Comparison of ENCODE assay signal across 11 cellular contexts in the genomic region with DNA sequence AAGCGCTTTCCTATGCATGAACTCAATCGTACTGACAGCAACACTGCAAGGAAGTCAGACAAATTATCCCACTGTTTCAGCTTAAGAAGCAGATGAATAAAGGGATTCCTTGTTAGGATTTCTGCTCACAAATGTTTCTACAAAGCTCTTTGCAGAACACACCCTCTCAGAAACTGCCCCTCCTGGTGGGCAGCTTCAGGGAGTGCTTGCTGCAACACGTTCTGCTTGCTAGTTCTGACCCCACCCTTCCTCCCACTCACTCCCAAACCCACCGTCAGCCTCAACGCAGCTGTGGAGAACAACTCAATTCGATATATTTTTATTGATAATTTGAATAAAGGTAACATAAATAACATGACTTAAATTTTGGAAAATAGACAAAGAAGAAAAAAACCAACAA.
A peak's percentile ranks its signal among the peaks of the same experiment; 100 is the strongest.
DNase-seq lines count a peak whose midpoint lies in the region; ATAC-seq and TF ChIP-seq lines count a peak whose summit lies in the region.
"Had no signal": no experiment of that assay in that cellular context is flagged by ENCODE, and none has a peak within 500 bp of the region (broad histone marks: within the 10 kb centered on the region; RNA-seq: fewer than 3 reads in every experiment).

No MANE protein-coding gene starts in this region.

- H3K9me2 ChIP-seq in MM.1S (replicated peaks; ENCODE audit: insufficient read depth, low read length), result no peaks in the 10 kb centered on the region

- ATAC-seq in HG02981 (IDR thresholded peaks at IDR 0.05; ENCODE audit: unreplicated experiment), result no peak
- no peak for ATAC-seq in GM18873 (IDR thresholded peaks at IDR 0.05; ENCODE audit: low FRiP score, unreplicated experiment)
- ATAC-seq: left colon had no signal

- DNase-seq in NCI-H1436 (lab: John Stamatoyannopoulos, UW) (peak; percentile 12), NCI-H1436 treated with DMSO at 0.1 percent for 48 hours (lab: John Stamatoyannopoulos, UW) (no peak), MM.1S (no peak), choroid plexus epithelial cell (ENCODE audit: low read depth) (peak; percentile 70), neural progenitor cell (ENCODE audit: low spot score) (peak; percentile 78), NCI-H2107 treated with DMSO at 0.1 percent for 48 hours (lab: John Stamatoyannopoulos, UW; ENCODE audit: unreplicated experiment) (no peak)
- DNase-seq: activated CD4-positive, alpha-beta memory T cell treated with anti-CD3 and anti-CD28 coated beads, Interleukin-2, amount 10 ng/mL, durations not matched to agents 7 days and 5 days; left colon had no signal

- H3K4me3 Mint-ChIP-seq in neural progenitor cell, result no peak overlapping the region
- H3K4me3 Mint-ChIP-seq: activated CD4-positive, alpha-beta memory T cell treated with anti-CD3 and anti-CD28 coated beads, Interleukin-2, amount 10 ng/mL, durations not matched to agents 7 days and 5 days; stimulated activated naive CD8-positive, alpha-beta T cell treated with anti-CD3 and anti-CD28 coated beads, Interleukin-15, Interleukin-2, amounts not matched to agents 100 ng/mL and 50 ng/mL, for 24 hours had no signal

- H3K4me3 ChIP-seq in MM.1S (ENCODE audit: low read length) (no peak overlapping the region), choroid plexus epithelial cell (ENCODE audit: low read depth, low read length) (no peak overlapping the region), neural progenitor cell (no peak overlapping the region)

- H2AFZ ChIP-seq in MM.1S (ENCODE audit: low read length), result no peak overlapping the region
- no peak overlapping the region for H2AFZ ChIP-seq in neural progenitor cell (replicated peaks)

- H4K20me1 ChIP-seq in MM.1S (ENCODE audit: insufficient read depth, low read length) (no peaks in the 10 kb centered on the region), neural progenitor cell (ENCODE audit: low read depth) (no peaks in the 10 kb centered on the region)

- H3K27ac ChIP-seq in MM.1S (ENCODE audit: low read length) (no peak overlapping the region), neural progenitor cell (no peak overlapping the region)

- no peaks in the 10 kb centered on the region for H3K36me3 Mint-ChIP-seq in neural progenitor cell

- H3K4me1 ChIP-seq in MM.1S (ENCODE audit: low read length), result no peaks in the 10 kb centered on the region
- H3K4me1 ChIP-seq in neural progenitor cell, result peaks cover 3% of the 10 kb centered on the region

- H3K79me2 ChIP-seq in MM.1S (ENCODE audit: low read length) (no peaks in the 10 kb centered on the region), neural progenitor cell (ENCODE audit: low read depth) (no peaks in the 10 kb centered on the region)

- peaks cover 2% of the 10 kb centered on the region for H3K27me3 Mint-ChIP-seq in neural progenitor cell (ENCODE audit: insufficient read depth, low read depth)
- H3K27me3 Mint-ChIP-seq: activated CD4-positive, alpha-beta memory T cell treated with anti-CD3 and anti-CD28 coated beads, Interleukin-2, amount 10 ng/mL, durations not matched to agents 7 days and 5 days had no signal

- H3K9ac ChIP-seq in MM.1S (ENCODE audit: low read length) (no peak overlapping the region), neural progenitor cell (no peak overlapping the region)

- H3K27ac Mint-ChIP-seq in neural progenitor cell, result no peak overlapping the region
- H3K27ac Mint-ChIP-seq: activated CD4-positive, alpha-beta memory T cell treated with anti-CD3 and anti-CD28 coated beads, Interleukin-2, amount 10 ng/mL, durations not matched to agents 7 days and 5 days; stimulated activated naive CD8-positive, alpha-beta T cell treated with anti-CD3 and anti-CD28 coated beads, Interleukin-15, Interleukin-2, amounts not matched to agents 100 ng/mL and 50 ng/mL, for 24 hours had no signal

- H3K27me3 ChIP-seq in MM.1S (replicated peaks; ENCODE audit: insufficient read depth, low read length), result no peaks in the 10 kb centered on the region
- no peaks in the 10 kb centered on the region for H3K27me3 ChIP-seq in neural progenitor cell

- H3K36me3 ChIP-seq in MM.1S (replicated peaks; ENCODE audit: insufficient read depth, low read length) (no peaks in the 10 kb centered on the region), neural progenitor cell (no peaks in the 10 kb centered on the region)

- no peak overlapping the region for H3K4me2 ChIP-seq in MM.1S (ENCODE audit: low read depth, low read length)
- H3K4me2 ChIP-seq in neural progenitor cell, result no peak overlapping the region

- peak; percentile 26 for TF ChIP-seq CTCF in MM.1S (IDR thresholded peaks at IDR 0.05; ENCODE audit: low read length)
- TF ChIP-seq CTCF in choroid plexus epithelial cell (conservative IDR thresholded peaks at IDR 0.05; ENCODE audit: low read depth, low read length), result peak; percentile 71
- TF ChIP-seq CTCF in neural progenitor cell (IDR thresholded peaks at IDR 0.05), result peak; percentile 69

- H3F3A ChIP-seq in MM.1S (ENCODE audit: insufficient read depth, low read length), result no peaks in the 10 kb centered on the region
- no peaks in the 10 kb centered on the region for H3F3A ChIP-seq in neural progenitor cell (ENCODE audit: low read depth)

- no peaks in the 10 kb centered on the region for H3K9me3 ChIP-seq in MM.1S (replicated peaks; ENCODE audit: insufficient read depth, low read length)
- no peaks in the 10 kb centered on the region for H3K9me3 ChIP-seq in neural progenitor cell (ENCODE audit: low read depth)

- no peaks in the 10 kb centered on the region for H3K9me3 Mint-ChIP-seq in neural progenitor cell
- H3K9me3 Mint-ChIP-seq: stimulated activated naive CD8-positive, alpha-beta T cell treated with anti-CD3 and anti-CD28 coated beads, Interleukin-15, Interleukin-2, amounts not matched to agents 100 ng/mL and 50 ng/mL, for 24 hours had no signal

- H3K4me1 Mint-ChIP-seq in neural progenitor cell, result peaks cover 17% of the 10 kb centered on the region

Comparison
In these comparisons a context has a peak if more than half of its experiments do, and no peak if none do; other contexts are left out.
1. DNase-seq: peak in NCI-H1436 (single experiment), choroid plexus epithelial cell (single experiment) and neural progenitor cell (single experiment); none in NCI-H1436 treated with DMSO at 0.1 percent for 48 hours (single experiment), MM.1S (single experiment) and NCI-H2107 treated with DMSO at 0.1 percent for 48 hours (single experiment).
2. Peak in every context shown above with its lines, with median percentiles within 50 percentile points of each other: CTCF ChIP-seq.